9 cellular contexts compared by ENCODE assay signal in the genomic region with DNA sequence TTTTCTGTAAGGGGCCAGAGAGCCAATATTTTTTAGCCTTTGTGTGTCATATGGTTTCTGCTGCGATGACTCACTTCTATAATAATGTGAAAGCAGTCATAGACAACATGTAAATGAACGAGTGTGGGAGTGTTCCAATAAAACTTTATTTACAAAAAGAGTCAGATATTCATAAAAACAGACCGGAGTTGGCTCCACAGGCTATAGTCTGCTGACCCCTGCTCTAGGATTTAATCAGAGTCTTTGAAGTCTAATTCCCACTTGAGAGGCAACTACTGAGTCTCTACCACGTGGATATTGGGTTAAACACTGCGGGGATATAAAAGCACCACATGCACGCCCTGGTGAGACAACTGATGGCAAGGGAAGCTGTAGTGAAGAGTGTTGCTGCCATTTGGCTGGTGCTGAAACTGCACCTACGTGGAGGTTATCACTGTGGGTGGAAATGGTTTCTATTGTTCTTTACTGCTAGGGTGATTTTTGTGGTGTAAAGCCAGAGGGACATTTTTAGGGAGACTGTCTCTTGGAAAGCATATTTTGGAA. TPM values are rescaled to one million over a fixed set of nuclear protein-coding genes. Genes with fewer than 3 reads are reported as not detected.
DNase-seq lines count a peak whose midpoint lies in the region; ATAC-seq and TF ChIP-seq lines count a peak whose summit lies in the region.
"Had no signal": no experiment of that assay in that cellular context is flagged by ENCODE, and none has a peak within 500 bp of the region (broad histone marks: within the 10 kb centered on the region; RNA-seq: fewer than 3 reads in every experiment).

No MANE protein-coding gene starts in this region.

- no peaks in the 10 kb centered on the region for H3K9me3 ChIP-seq in H9 (ENCODE audit: control insufficient read depth, low read depth, low read length)

- no peak overlapping the region for H2BK5ac ChIP-seq in H9 (ENCODE audit: insufficient read length, low read length)

- DNase-seq in GM12864 (ENCODE audit: low read depth) (no peak), H9 (no peak), activated B cell treated with CpG ODN at 0.5 μM for 24 hours (no peak), immature natural killer cell (peak in 2 of 3 donors; percentile 17 to 64), left ventricle myocardium superior (no peak), NCI-H510A treated with DMSO at 0.1 percent for 48 hours (lab: John Stamatoyannopoulos, UW) (no peak)
- DNase-seq: natural killer cell had no signal

- no peak overlapping the region for H3T11ph ChIP-seq in H9 (ENCODE audit: low read length)

- H2BK20ac ChIP-seq in H9 (ENCODE audit: low read depth, low read length, poor library complexity, severe bottlenecking): no peak overlapping the region

- no peak overlapping the region for H3K4ac ChIP-seq in H9 (ENCODE audit: low read depth, low read length)

- no CpG with 5 or more reads among the region's 7 CpGs for WGBS in H9 (ENCODE audit: extremely low coverage, insufficient read length, low lambda C conversion rate)

- no peak overlapping the region for H4K8ac ChIP-seq in H9 (replicated peaks; ENCODE audit: insufficient read length, low read depth, low read length)

- no peak overlapping the region for H4K91ac ChIP-seq in H9 (ENCODE audit: insufficient read length, low read depth, low read length)

- H3K23ac ChIP-seq in H9 (ENCODE audit: insufficient read length, low read depth, low read length): no peak overlapping the region

- H3K4me1 ChIP-seq in H9 (ENCODE audit: insufficient read depth, low read length): peaks cover 3% of the 10 kb centered on the region; the same call in 1 of the 2 replicates

- no peak overlapping the region for H2AK5ac ChIP-seq in H9 (ENCODE audit: insufficient read length, low read length)

- H3K18ac ChIP-seq in H9 (ENCODE audit: insufficient read length, low read depth, low read length): no peak overlapping the region

- no peak for TF ChIP-seq CTCF in GM12864 (IDR thresholded peaks at IDR 0.05; ENCODE audit: low read depth, low read length, missing control alignments)
- no peak for TF ChIP-seq CTCF in H9 (conservative IDR thresholded peaks at IDR 0.05)
- TF ChIP-seq CTCF in activated B cell treated with CpG ODN at 0.5 μM for 24 hours (IDR thresholded peaks at IDR 0.05): no peak

- no peak overlapping the region for H3K56ac ChIP-seq in H9 (ENCODE audit: insufficient read length, low read depth, low read length)

- H3K79me1 ChIP-seq in H9 (ENCODE audit: insufficient read depth, low read depth, low read length, poor library complexity, severe bottlenecking): no peaks in the 10 kb centered on the region

- 0 out of 2 replicates have a peak, but pooled peaks cover under 1% of the 10 kb centered on the region for H3K27me3 Mint-ChIP-seq in H9 (ENCODE audit: low read depth)
- H3K27me3 Mint-ChIP-seq in activated B cell treated with CpG ODN at 0.5 μM for 24 hours: no peaks in the 10 kb centered on the region
- peaks cover 2 to 9% (median 3%) of the 10 kb centered on the region in 3 donors for H3K27me3 Mint-ChIP-seq in immature natural killer cell (ENCODE audit: low read depth in 3 of 3)

- intact Hi-C loops in activated B cell treated with CpG ODN at 0.5 μM for 24 hours (cut with micrococcal nuclease) (loop anchor here (5.0 kb wide), 1 partner anchor 35 kb away; no protein-coding TSS in a partner anchor), left ventricle myocardium superior (cut with micrococcal nuclease) (no loop called here)

- no peak overlapping the region for H3K9ac ChIP-seq in H9 (ENCODE audit: extremely low read depth, insufficient read length, low read length)

- no peaks in the 10 kb centered on the region for H4K20me1 ChIP-seq in H9 (ENCODE audit: control insufficient read depth, insufficient read depth, insufficient read length)

- H3K27ac Mint-ChIP-seq in H9 (peak overlapping the region in 2 of 3 experiments; percentile 48 to 85; a peak in 3 of 7 replicates), activated B cell treated with CpG ODN at 0.5 μM for 24 hours (peak overlapping the region; percentile 80), immature natural killer cell (peak overlapping the region in 4 of 6 donors; percentile 61 to 88 (median 76))

- H3K79me2 ChIP-seq in H9 (ENCODE audit: insufficient read depth, low read length): no peaks in the 10 kb centered on the region

- H3K36me3 Mint-ChIP-seq in H9 (ENCODE audit: insufficient read depth in 1 of 3, low read depth in 3 of 3) (no peaks in the 10 kb centered on the region), activated B cell treated with CpG ODN at 0.5 μM for 24 hours (ENCODE audit: low read depth) (peaks cover 2% of the 10 kb centered on the region), immature natural killer cell (no peaks in the 10 kb centered on the region)
- H3K36me3 Mint-ChIP-seq: natural killer cell had no signal

- CTCF ChIA-PET in activated B cell treated with CpG ODN at 0.5 μM for 24 hours (lab: Charles Lee): interaction anchor here (1.1 to 3.2 kb wide), 4 partner anchors 24 to 84 kb away, joined by 4 to 30 read pairs (median 10); a partner anchor contains a TSS

- no peak overlapping the region for H3K14ac ChIP-seq in H9 (ENCODE audit: insufficient read depth, low read length)

- no peak overlapping the region for H3K4me2 ChIP-seq in H9 (ENCODE audit: insufficient read depth, insufficient read length, low read length)

- H3K4me1 Mint-ChIP-seq in H9 (peaks cover 18 to 33% of the 10 kb centered on the region in 2 experiments), activated B cell treated with CpG ODN at 0.5 μM for 24 hours (peaks cover 58% of the 10 kb centered on the region), immature natural killer cell (peaks cover 16 to 18% of the 10 kb centered on the region in 2 donors)

- H2AFZ ChIP-seq in H9 (ENCODE audit: low read length): no peak overlapping the region

- no peaks in the 10 kb centered on the region for H3K9me3 Mint-ChIP-seq in H9
- no peaks in the 10 kb centered on the region for H3K9me3 Mint-ChIP-seq in activated B cell treated with CpG ODN at 0.5 μM for 24 hours
- H3K9me3 Mint-ChIP-seq in immature natural killer cell: no peaks in the 10 kb centered on the region
- H3K9me3 Mint-ChIP-seq: natural killer cell had no signal

- H4K5ac ChIP-seq in H9 (ENCODE audit: insufficient read length, low read depth, low read length): no peak overlapping the region

- peak overlapping the region; percentile 38 for H3K4me3 ChIP-seq in GM12864 (ENCODE audit: low read depth, low read length)

- H2BK15ac ChIP-seq in H9 (ENCODE audit: low read depth, low read length): no peak overlapping the region

- ATAC-seq in activated B cell treated with CpG ODN at 0.5 μM for 24 hours (ENCODE audit: low read depth) (no peak), left ventricle myocardium superior (no peak), HG03159 (IDR thresholded peaks at IDR 0.05; ENCODE audit: unreplicated experiment) (no peak), HG03280 (IDR thresholded peaks at IDR 0.05; ENCODE audit: unreplicated experiment) (no peak)

- no peak overlapping the region for H2BK12ac ChIP-seq in H9 (ENCODE audit: insufficient read length, low read depth, low read length)

- H3K4me3 Mint-ChIP-seq in H9 (no peak overlapping the region), activated B cell treated with CpG ODN at 0.5 μM for 24 hours (peak overlapping the region; percentile 57), immature natural killer cell (peak overlapping the region in 3 of 5 donors; percentile 22 to 68 (median 60))
- H3K4me3 Mint-ChIP-seq: natural killer cell had no signal

- POLR2A ChIA-PET in activated B cell treated with CpG ODN at 0.5 μM for 24 hours (lab: Charles Lee): interaction anchor here (0.6 to 4.6 kb wide), 6 partner anchors 8 to 86 kb away, joined by 3 to 73 read pairs (median 36); a partner anchor contains a TSS

- no peaks in the 10 kb centered on the region for H3K23me2 ChIP-seq in H9 (ENCODE audit: insufficient read length, low read depth, low read length, poor library complexity, severe bottlenecking)

- no peak overlapping the region for H3K27ac ChIP-seq in H9 (ENCODE audit: insufficient read length, low read depth, low read length)

- H2BK120ac ChIP-seq in H9 (ENCODE audit: low read depth, low read length, poor library complexity, severe bottlenecking): no peak overlapping the region

- H3K27me3 ChIP-seq in H9 (ENCODE audit: insufficient read depth, low read length): no peaks in the 10 kb centered on the region

RNA-seq across cellular contexts. Expression of a gene that starts 3.6 kb away (rescaled TPM):
- total RNA-seq in H9 (2021) (0.24 and 0.77 TPM in 2 replicates), activated B cell treated with CpG ODN at 0.5 μM for 24 hours (3.0 and 3.6 TPM in 2 replicates), left ventricle myocardium superior (5.3 TPM)
- 10 to 100 TPM; 18.2 to 42.3 (median 25.7) TPM for polyA plus RNA-seq in immature natural killer cell

Comparison
In these comparisons a context has a peak if more than half of its experiments do, and no peak if none do; other contexts are left out.
1. DNase-seq: peak in immature natural killer cell (2 of 3); none in GM12864 (single experiment), H9 (single experiment), activated B cell treated with CpG ODN at 0.5 μM for 24 hours (single experiment), left ventricle myocardium superior (single experiment) and NCI-H510A treated with DMSO at 0.1 percent for 48 hours (single experiment).
2. H3K4me3 Mint-ChIP-seq: peak in activated B cell treated with CpG ODN at 0.5 μM for 24 hours (single experiment) and immature natural killer cell (3 of 5); none in H9 (0 of 2).
3. Peak in every context shown above with its lines, with median percentiles within 50 percentile points of each other: H3K27ac Mint-ChIP-seq.